ENCODE assay signal across 1 cellular context in the genomic region with DNA sequence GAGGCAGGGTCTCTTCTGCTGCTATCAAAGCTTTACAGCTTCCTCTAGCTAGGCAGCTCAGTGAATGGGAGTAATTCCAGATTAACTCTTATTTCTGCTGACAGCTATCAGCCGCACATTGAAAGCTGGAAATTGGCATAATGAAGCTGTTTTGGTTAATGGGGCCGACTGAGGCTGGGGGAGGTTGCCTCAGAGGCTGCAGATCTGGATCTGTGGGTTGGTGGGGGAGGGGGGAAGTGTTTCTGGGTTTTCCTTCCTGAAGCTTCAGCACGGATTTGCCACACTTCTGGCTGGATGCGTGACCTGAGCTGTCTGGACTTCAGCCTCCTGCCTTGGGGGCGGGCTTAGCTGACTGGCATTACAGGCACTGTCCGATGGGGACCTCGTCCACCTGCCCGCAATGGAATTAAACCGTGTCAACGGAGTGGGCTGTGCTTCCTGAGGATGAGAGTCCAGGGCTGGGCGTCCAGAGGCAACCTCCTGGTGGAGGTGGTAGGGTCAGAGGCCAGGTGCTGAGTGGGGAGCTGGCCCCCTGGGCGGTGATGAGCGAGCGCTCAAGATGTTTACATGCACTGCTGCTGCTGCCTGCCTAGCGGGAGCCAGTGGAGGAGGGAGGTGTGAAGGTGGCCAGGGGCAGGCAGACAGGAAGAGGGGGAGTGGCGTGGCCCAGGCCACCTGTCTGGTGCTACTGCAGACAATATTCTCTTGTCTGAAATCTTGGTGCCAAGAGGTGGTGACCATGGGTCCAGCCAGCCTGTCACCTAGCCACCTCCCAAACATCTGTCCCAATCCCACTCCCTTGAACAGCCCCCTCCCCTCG.
TF ChIP-seq lines count a peak whose summit lies in the region.

No MANE protein-coding gene starts in this region.

TF ChIP-seq in PFSK-1, 5 proteins besides CTCF, POLR2A, EP300 and RAD21 (continued from another document):
- TF ChIP-seq TAF1 (IDR thresholded peaks at IDR 0.05; ENCODE audit: borderline replicate concordance, insufficient read depth, low read length), result no peak
- TF ChIP-seq SIN3A (IDR thresholded peaks at IDR 0.05; ENCODE audit: borderline replicate concordance, insufficient read depth, low read length), result no peak
- TF ChIP-seq POLR2AphosphoS5 (IDR thresholded peaks at IDR 0.05; ENCODE audit: low read depth, low read length), result no peak
